Comparison of ENCODE assay signal across 1 cellular context in the genomic region with DNA sequence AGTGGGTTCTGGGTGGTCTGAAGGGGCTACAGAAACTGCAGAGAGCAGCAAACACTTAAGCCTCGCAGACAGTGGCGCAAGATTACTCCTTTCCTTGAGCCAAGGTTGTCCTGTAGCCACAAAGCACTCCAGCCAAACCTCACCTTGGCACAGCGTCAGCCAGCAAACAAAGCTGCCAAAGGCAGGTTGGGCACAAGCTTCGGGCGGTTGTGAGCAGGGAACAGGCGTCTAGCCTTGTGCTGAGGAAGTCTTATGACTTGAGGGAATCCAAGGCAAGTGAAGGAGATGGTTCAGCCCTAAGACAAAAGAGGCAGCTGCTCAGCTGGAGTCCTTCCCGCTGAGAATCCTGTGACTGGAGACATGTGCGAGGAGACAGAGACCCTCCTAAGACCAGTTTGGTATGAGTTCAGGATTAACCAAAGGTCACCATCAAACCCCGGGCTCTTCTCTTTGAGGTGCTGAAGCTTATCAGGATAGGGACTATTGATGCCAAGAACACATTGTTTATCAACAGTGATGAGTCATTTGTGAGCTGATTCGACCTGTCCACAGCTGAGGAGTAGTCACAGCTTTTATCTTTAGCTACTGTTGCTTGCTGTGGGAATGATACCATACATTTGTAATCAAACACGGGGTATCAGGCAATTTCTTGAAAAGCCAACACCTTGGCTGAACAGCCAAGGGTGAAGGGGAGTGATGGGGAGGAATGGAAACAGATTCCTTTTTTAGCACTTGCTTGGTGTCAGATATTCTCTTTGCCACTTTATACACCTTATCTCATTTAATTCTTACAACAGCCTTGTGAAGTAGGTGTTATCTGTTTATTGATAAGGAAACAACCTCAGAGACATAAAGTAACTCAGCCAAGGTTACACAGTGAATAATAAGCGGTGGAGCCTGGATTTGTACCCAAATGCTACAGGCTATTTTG.
TF ChIP-seq lines count a peak whose summit lies in the region.

No MANE protein-coding gene starts in this region.

TF ChIP-seq in HepG2, 621 proteins besides CTCF, POLR2A, EP300 and RAD21 (continued from another document and continues in another):
- TF ChIP-seq, protein P1, sequence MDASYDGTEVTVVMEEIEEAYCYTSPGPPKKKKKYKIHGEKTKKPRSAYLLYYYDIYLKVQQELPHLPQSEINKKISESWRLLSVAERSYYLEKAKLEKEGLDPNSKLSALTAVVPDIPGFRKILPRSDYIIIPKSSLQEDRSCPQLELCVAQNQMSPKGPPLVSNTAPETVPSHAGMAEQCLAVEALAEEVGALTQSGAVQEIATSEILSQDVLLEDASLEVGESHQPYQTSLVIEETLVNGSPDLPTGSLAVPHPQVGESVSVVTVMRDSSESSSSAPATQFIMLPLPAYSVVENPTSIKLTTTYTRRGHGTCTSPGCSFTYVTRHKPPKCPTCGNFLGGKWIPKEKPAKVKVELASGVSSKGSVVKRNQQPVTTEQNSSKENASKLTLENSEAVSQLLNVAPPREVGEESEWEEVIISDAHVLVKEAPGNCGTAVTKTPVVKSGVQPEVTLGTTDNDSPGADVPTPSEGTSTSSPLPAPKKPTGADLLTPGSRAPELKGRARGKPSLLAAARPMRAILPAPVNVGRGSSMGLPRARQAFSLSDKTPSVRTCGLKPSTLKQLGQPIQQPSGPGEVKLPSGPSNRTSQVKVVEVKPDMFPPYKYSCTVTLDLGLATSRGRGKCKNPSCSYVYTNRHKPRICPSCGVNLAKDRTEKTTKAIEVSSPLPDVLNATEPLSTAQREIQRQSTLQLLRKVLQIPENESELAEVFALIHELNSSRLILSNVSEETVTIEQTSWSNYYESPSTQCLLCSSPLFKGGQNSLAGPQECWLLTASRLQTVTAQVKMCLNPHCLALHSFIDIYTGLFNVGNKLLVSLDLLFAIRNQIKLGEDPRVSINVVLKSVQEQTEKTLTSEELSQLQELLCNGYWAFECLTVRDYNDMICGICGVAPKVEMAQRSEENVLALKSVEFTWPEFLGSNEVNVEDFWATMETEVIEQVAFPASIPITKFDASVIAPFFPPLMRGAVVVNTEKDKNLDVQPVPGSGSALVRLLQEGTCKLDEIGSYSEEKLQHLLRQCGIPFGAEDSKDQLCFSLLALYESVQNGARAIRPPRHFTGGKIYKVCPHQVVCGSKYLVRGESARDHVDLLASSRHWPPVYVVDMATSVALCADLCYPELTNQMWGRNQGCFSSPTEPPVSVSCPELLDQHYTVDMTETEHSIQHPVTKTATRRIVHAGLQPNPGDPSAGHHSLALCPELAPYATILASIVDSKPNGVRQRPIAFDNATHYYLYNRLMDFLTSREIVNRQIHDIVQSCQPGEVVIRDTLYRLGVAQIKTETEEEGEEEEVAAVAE (CRISPR knock-in tag; IDR thresholded peaks at IDR 0.05; ENCODE audit: borderline replicate concordance) = no peak
- no peak for TF ChIP-seq U2AF1 (optimal IDR thresholded peaks at IDR 0.05; ENCODE audit: low read depth, low read length)
- TF ChIP-seq IRF2 (CRISPR knock-in tag; IDR thresholded peaks at IDR 0.05) = no peak
- TF ChIP-seq NR1H2 (CRISPR knock-in tag; IDR thresholded peaks at IDR 0.05; ENCODE audit: borderline replicate concordance, low read depth) = no peak
- TF ChIP-seq ZBTB20 (CRISPR knock-in tag; IDR thresholded peaks at IDR 0.05; ENCODE audit: borderline replicate concordance, low read depth) = no peak
- TF ChIP-seq ZNF605 (CRISPR knock-in tag; IDR thresholded peaks at IDR 0.05) = no peak
- TF ChIP-seq NFE2L2 (IDR thresholded peaks at IDR 0.05; ENCODE audit: low read length) = no peak
- TF ChIP-seq, protein P2, sequence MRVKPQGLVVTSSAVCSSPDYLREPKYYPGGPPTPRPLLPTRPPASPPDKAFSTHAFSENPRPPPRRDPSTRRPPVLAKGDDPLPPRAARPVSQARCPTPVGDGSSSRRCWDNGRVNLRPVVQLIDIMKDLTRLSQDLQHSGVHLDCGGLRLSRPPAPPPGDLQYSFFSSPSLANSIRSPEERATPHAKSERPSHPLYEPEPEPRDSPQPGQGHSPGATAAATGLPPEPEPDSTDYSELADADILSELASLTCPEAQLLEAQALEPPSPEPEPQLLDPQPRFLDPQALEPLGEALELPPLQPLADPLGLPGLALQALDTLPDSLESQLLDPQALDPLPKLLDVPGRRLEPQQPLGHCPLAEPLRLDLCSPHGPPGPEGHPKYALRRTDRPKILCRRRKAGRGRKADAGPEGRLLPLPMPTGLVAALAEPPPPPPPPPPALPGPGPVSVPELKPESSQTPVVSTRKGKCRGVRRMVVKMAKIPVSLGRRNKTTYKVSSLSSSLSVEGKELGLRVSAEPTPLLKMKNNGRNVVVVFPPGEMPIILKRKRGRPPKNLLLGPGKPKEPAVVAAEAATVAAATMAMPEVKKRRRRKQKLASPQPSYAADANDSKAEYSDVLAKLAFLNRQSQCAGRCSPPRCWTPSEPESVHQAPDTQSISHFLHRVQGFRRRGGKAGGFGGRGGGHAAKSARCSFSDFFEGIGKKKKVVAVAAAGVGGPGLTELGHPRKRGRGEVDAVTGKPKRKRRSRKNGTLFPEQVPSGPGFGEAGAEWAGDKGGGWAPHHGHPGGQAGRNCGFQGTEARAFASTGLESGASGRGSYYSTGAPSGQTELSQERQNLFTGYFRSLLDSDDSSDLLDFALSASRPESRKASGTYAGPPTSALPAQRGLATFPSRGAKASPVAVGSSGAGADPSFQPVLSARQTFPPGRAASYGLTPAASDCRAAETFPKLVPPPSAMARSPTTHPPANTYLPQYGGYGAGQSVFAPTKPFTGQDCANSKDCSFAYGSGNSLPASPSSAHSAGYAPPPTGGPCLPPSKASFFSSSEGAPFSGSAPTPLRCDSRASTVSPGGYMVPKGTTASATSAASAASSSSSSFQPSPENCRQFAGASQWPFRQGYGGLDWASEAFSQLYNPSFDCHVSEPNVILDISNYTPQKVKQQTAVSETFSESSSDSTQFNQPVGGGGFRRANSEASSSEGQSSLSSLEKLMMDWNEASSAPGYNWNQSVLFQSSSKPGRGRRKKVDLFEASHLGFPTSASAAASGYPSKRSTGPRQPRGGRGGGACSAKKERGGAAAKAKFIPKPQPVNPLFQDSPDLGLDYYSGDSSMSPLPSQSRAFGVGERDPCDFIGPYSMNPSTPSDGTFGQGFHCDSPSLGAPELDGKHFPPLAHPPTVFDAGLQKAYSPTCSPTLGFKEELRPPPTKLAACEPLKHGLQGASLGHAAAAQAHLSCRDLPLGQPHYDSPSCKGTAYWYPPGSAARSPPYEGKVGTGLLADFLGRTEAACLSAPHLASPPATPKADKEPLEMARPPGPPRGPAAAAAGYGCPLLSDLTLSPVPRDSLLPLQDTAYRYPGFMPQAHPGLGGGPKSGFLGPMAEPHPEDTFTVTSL (CRISPR knock-in tag; IDR thresholded peaks at IDR 0.05; ENCODE audit: borderline replicate concordance) = peak; percentile 33; the same call in 1 of the 2 replicates
- no peak for TF ChIP-seq ZNF891 (CRISPR knock-in tag; IDR thresholded peaks at IDR 0.05)
- no peak for TF ChIP-seq WIZ (CRISPR knock-in tag; IDR thresholded peaks at IDR 0.05)
- no peak for TF ChIP-seq ZNF34 (CRISPR knock-in tag; IDR thresholded peaks at IDR 0.05; ENCODE audit: borderline replicate concordance)
- TF ChIP-seq, protein P3, sequence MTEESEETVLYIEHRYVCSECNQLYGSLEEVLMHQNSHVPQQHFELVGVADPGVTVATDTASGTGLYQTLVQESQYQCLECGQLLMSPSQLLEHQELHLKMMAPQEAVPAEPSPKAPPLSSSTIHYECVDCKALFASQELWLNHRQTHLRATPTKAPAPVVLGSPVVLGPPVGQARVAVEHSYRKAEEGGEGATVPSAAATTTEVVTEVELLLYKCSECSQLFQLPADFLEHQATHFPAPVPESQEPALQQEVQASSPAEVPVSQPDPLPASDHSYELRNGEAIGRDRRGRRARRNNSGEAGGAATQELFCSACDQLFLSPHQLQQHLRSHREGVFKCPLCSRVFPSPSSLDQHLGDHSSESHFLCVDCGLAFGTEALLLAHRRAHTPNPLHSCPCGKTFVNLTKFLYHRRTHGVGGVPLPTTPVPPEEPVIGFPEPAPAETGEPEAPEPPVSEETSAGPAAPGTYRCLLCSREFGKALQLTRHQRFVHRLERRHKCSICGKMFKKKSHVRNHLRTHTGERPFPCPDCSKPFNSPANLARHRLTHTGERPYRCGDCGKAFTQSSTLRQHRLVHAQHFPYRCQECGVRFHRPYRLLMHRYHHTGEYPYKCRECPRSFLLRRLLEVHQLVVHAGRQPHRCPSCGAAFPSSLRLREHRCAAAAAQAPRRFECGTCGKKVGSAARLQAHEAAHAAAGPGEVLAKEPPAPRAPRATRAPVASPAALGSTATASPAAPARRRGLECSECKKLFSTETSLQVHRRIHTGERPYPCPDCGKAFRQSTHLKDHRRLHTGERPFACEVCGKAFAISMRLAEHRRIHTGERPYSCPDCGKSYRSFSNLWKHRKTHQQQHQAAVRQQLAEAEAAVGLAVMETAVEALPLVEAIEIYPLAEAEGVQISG (CRISPR knock-in tag; IDR thresholded peaks at IDR 0.05) = no peak
- no peak for TF ChIP-seq ZNF510 (CRISPR knock-in tag; IDR thresholded peaks at IDR 0.05; ENCODE audit: low read depth)
- no peak for TF ChIP-seq GABPB1 (CRISPR knock-in tag; IDR thresholded peaks at IDR 0.05)
- TF ChIP-seq, protein P4, sequence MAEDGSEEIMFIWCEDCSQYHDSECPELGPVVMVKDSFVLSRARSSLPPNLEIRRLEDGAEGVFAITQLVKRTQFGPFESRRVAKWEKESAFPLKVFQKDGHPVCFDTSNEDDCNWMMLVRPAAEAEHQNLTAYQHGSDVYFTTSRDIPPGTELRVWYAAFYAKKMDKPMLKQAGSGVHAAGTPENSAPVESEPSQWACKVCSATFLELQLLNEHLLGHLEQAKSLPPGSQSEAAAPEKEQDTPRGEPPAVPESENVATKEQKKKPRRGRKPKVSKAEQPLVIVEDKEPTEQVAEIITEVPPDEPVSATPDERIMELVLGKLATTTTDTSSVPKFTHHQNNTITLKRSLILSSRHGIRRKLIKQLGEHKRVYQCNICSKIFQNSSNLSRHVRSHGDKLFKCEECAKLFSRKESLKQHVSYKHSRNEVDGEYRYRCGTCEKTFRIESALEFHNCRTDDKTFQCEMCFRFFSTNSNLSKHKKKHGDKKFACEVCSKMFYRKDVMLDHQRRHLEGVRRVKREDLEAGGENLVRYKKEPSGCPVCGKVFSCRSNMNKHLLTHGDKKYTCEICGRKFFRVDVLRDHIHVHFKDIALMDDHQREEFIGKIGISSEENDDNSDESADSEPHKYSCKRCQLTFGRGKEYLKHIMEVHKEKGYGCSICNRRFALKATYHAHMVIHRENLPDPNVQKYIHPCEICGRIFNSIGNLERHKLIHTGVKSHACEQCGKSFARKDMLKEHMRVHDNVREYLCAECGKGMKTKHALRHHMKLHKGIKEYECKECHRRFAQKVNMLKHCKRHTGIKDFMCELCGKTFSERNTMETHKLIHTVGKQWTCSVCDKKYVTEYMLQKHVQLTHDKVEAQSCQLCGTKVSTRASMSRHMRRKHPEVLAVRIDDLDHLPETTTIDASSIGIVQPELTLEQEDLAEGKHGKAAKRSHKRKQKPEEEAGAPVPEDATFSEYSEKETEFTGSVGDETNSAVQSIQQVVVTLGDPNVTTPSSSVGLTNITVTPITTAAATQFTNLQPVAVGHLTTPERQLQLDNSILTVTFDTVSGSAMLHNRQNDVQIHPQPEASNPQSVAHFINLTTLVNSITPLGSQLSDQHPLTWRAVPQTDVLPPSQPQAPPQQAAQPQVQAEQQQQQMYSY (CRISPR knock-in tag; IDR thresholded peaks at IDR 0.05) = no peak
- no peak for TF ChIP-seq SP5 (CRISPR knock-in tag; IDR thresholded peaks at IDR 0.05; ENCODE audit: borderline replicate concordance, low read depth)
- TF ChIP-seq, protein P5, sequence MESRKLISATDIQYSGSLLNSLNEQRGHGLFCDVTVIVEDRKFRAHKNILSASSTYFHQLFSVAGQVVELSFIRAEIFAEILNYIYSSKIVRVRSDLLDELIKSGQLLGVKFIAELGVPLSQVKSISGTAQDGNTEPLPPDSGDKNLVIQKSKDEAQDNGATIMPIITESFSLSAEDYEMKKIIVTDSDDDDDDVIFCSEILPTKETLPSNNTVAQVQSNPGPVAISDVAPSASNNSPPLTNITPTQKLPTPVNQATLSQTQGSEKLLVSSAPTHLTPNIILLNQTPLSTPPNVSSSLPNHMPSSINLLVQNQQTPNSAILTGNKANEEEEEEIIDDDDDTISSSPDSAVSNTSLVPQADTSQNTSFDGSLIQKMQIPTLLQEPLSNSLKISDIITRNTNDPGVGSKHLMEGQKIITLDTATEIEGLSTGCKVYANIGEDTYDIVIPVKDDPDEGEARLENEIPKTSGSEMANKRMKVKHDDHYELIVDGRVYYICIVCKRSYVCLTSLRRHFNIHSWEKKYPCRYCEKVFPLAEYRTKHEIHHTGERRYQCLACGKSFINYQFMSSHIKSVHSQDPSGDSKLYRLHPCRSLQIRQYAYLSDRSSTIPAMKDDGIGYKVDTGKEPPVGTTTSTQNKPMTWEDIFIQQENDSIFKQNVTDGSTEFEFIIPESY (CRISPR knock-in tag; IDR thresholded peaks at IDR 0.05) = no peak
- no peak for TF ChIP-seq FLYWCH1 (CRISPR knock-in tag; IDR thresholded peaks at IDR 0.05)
- TF ChIP-seq LCORL (IDR thresholded peaks at IDR 0.05) = no peak
- no peak for TF ChIP-seq LCORL (CRISPR knock-in tag; IDR thresholded peaks at IDR 0.05)
- TF ChIP-seq ZNF607 (CRISPR knock-in tag; IDR thresholded peaks at IDR 0.05; ENCODE audit: borderline replicate concordance) = no peak
- TF ChIP-seq, protein P6, sequence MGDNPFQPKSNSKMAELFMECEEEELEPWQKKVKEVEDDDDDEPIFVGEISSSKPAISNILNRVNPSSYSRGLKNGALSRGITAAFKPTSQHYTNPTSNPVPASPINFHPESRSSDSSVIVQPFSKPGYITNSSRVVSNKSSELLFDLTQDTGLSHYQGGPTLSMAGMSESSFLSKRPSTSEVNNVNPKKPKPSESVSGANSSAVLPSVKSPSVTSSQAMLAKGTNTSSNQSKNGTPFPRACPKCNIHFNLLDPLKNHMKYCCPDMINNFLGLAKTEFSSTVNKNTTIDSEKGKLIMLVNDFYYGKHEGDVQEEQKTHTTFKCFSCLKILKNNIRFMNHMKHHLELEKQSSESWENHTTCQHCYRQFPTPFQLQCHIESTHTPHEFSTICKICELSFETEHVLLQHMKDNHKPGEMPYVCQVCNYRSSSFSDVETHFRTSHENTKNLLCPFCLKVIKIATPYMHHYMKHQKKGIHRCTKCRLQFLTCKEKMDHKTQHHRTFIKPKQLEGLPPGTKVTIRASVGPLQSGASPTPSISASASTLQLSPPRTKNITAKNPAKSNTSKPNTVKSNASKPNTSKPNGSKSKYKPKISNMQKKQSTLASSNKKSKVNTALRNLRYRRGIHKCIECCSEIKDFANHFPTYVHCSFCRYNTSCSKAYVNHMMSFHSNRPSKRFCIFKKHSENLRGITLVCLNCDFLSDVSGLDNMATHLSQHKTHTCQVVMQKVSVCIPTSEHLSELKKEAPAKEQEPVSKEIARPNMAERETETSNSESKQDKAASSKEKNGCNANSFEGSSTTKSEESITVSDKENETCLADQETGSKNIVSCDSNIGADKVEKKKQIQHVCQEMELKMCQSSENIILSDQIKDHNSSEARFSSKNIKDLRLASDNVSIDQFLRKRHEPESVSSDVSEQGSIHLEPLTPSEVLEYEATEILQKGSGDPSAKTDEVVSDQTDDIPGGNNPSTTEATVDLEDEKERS (CRISPR knock-in tag; IDR thresholded peaks at IDR 0.05) = no peak
- TF ChIP-seq, protein P7, sequence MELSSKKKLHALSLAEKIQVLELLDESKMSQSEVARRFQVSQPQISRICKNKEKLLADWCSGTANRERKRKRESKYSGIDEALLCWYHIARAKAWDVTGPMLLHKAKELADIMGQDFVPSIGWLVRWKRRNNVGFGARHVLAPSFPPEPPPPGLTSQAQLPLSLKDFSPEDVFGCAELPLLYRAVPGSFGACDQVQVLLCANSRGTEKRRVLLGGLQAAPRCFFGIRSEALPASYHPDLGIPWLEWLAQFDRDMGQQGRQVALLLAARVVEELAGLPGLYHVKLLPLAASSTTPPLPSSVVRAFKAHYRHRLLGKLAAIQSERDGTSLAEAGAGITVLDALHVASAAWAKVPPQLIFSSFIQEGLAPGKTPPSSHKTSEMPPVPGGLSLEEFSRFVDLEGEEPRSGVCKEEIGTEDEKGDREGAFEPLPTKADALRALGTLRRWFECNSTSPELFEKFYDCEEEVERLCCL (CRISPR knock-in tag; IDR thresholded peaks at IDR 0.05; ENCODE audit: borderline replicate concordance) = no peak
